In genomic region chr9:127452481-127453092, GRCh38 we compare ENCODE assay signal across 8 cellular contexts. TPM values are rescaled to one million over a fixed set of nuclear protein-coding genes. Genes with fewer than 3 reads are reported as not detected.
DNase-seq lines count a peak whose midpoint lies in the region; TF ChIP-seq lines count a peak whose summit lies in the region.

No MANE protein-coding gene starts in this region.

- H3K4me3 Mint-ChIP-seq in neural crest cell: peak overlapping the region; percentile 99

- no peak for TF ChIP-seq POLR2A in erythroblast (IDR thresholded peaks at IDR 0.05; ENCODE audit: low read length)

- H3K4me1 Mint-ChIP-seq in neural crest cell: peaks cover 45% of the 10 kb centered on the region

- DNase-seq in DMS79 treated with DMSO at 0.1 percent for 48 hours (lab: John Stamatoyannopoulos, UW): peak; percentile 10
- DNase-seq in DMS79 (lab: John Stamatoyannopoulos, UW): no peak
- DNase-seq in RPMI8226: peak; percentile 49
- DNase-seq in erythroblast (lab: John Stamatoyannopoulos, UW): peak; percentile 58 to 63
- no peak for DNase-seq in neural crest cell (ENCODE audit: low read depth, low spot score)
- DNase-seq in UCSD-AML1 (lab: John Stamatoyannopoulos, UW; ENCODE audit: unreplicated experiment): no peak
- no peak for DNase-seq in NCI-H1694 (lab: John Stamatoyannopoulos, UW)
- no peak for DNase-seq in globus pallidus (ENCODE audit: low spot score)

- H3K9me3 Mint-ChIP-seq in neural crest cell: no peaks in the 10 kb centered on the region

- no peak for TF ChIP-seq CTCF in neural crest cell (conservative IDR thresholded peaks at IDR 0.05)

- peaks cover 2% of the 10 kb centered on the region for H3K27me3 Mint-ChIP-seq in neural crest cell (ENCODE audit: low read depth)

- no peak overlapping the region for H3K27ac Mint-ChIP-seq in neural crest cell (ENCODE audit: unreplicated experiment)

- peaks cover 35% of the 10 kb centered on the region for H3K36me3 Mint-ChIP-seq in neural crest cell (ENCODE audit: low read depth)

RNA-seq across cellular contexts. Expression of gene LRSAM1, which starts 1.3 kb away (rescaled TPM):
- total RNA-seq in neural crest cell: 17.3 and 21.5 TPM in 2 replicates

RNA-seq across cellular contexts. Expression of gene RPL12, which starts 1.4 kb away (rescaled TPM):
- 1,131 and 1,237 TPM in 2 replicates for total RNA-seq in neural crest cell

RNA-seq across cellular contexts. Expression of gene ZNF79, which starts 28.4 kb away (rescaled TPM):
- total RNA-seq in neural crest cell: 13.2 TPM in 2 replicates

RNA-seq across cellular contexts. Expression of gene SLC2A8, which starts 55.6 kb away (rescaled TPM):
- 31.0 and 37.2 TPM in 2 replicates for total RNA-seq in neural crest cell

Comparison
In these comparisons a context has a peak if more than half of its experiments do, and no peak if none do; other contexts are left out.
1. DNase-seq: peak in DMS79 treated with DMSO at 0.1 percent for 48 hours (single experiment), RPMI8226 (single experiment) and erythroblast (2 of 2); none in DMS79 (single experiment), neural crest cell (single experiment), UCSD-AML1 (single experiment), NCI-H1694 (single experiment) and globus pallidus (single experiment).